In the genomic region with DNA sequence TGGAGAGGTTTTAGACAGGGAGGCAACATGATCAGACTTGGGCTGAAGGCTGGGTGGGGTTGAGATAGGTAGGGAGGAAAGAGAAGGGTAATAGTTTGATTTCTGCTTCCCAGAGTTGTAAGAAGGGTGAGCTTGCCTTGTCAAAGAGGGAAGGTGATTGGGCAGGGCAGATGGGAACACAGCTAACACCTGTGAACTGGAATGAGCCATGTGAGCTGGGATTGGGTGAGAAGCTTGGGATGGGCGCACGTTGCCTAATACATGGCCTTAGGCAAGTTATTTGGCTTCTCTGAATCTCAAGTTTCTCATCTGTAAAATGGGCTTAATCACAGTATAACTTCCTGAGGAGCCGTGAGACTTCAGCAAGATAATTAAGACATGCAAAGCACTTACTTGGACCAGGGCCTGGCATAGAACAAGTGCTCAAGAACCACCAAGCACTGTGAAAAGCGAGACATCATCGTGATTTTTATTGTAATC, we compare ENCODE assay signal across 10 cellular contexts. TPM values are rescaled to one million over a fixed set of nuclear protein-coding genes. Genes with fewer than 3 reads are reported as not detected.
DNase-seq lines count a peak whose midpoint lies in the region; ATAC-seq and TF ChIP-seq lines count a peak whose summit lies in the region.
"Had no signal": no experiment of that assay in that cellular context is flagged by ENCODE, and none has a peak within 500 bp of the region (broad histone marks: within the 10 kb centered on the region; RNA-seq: fewer than 3 reads in every experiment).

No MANE protein-coding gene starts in this region.

- H2BK5ac ChIP-seq in trophoblast cell (ENCODE audit: low read depth, low read length, poor library complexity) = peak overlapping the region; percentile 38

- H3K4me2 ChIP-seq in DOHH2 (ENCODE audit: low read length) = peak overlapping the region; percentile 77
- H3K4me2 ChIP-seq in trophoblast cell (ENCODE audit: low read length) = no peak overlapping the region

- H3K27ac ChIP-seq in DOHH2 (ENCODE audit: low read depth, low read length) (peak overlapping the region; percentile 94), trophoblast cell (ENCODE audit: low read depth, low read length) (no peak overlapping the region)

- no CpG with 5 or more reads among the region's 5 CpGs for WGBS in trophoblast cell (ENCODE audit: extremely low coverage, insufficient coverage, insufficient read length)

- H3K36me3 ChIP-seq in DOHH2 (ENCODE audit: control insufficient read depth, low read length) (peaks cover 8% of the 10 kb centered on the region; the same call in 1 of the 2 replicates), trophoblast cell (ENCODE audit: control insufficient read depth in 1 of 2, insufficient read depth in 2 of 2, low read length in 2 of 2) (no peaks in the 10 kb centered on the region)

- DNase-seq in NAMALWA (ENCODE audit: low spot score) (peak; percentile 82), trophoblast cell (peak; percentile 91 to 97), anterior cingulate cortex (lab: John Stamatoyannopoulos, UW) (no peak), hepatic stellate cell (ENCODE audit: low spot score) (no peak), H4 (ENCODE audit: low spot score) (no peak)
- DNase-seq in activated naive CD8-positive, alpha-beta T cell treated with anti-CD3 and anti-CD28 coated beads, Interleukin-2, amount 50 U/mL, for 24 hours = no peak
- DNase-seq: activated CD8-positive, alpha-beta memory T cell treated with anti-CD3 and anti-CD28 coated beads, Interleukin-2, amount 50 U/mL, for 48 hours; occipital lobe; Right ventricle myocardium superior had no signal

- H3K18ac ChIP-seq in trophoblast cell (ENCODE audit: low read length) = peak overlapping the region; percentile 2

- no peak overlapping the region for H3K4ac ChIP-seq in trophoblast cell (ENCODE audit: low read depth, low read length)

- H3K4me1 Mint-ChIP-seq in activated naive CD8-positive, alpha-beta T cell treated with anti-CD3 and anti-CD28 coated beads, Interleukin-2, amount 50 U/mL, for 24 hours = peaks cover 94% of the 10 kb centered on the region

- H4K8ac ChIP-seq in trophoblast cell (ENCODE audit: low read depth, low read length) = peak overlapping the region; percentile 34

- peaks cover 2% of the 10 kb centered on the region for H3K36me3 Mint-ChIP-seq in activated naive CD8-positive, alpha-beta T cell treated with anti-CD3 and anti-CD28 coated beads, Interleukin-2, amount 50 U/mL, for 24 hours (ENCODE audit: low read depth)

- H3K27me3 ChIP-seq in DOHH2 (ENCODE audit: control insufficient read depth, low read length) (no peaks in the 10 kb centered on the region), trophoblast cell (ENCODE audit: insufficient read depth, low read length) (no peaks in the 10 kb centered on the region)

- no peaks in the 10 kb centered on the region for H3K9me3 Mint-ChIP-seq in activated naive CD8-positive, alpha-beta T cell treated with anti-CD3 and anti-CD28 coated beads, Interleukin-2, amount 50 U/mL, for 24 hours

- H4K12ac ChIP-seq in trophoblast cell (ENCODE audit: low read depth, low read length) = no peak overlapping the region

- peak overlapping the region; percentile 48 for H3K4me3 Mint-ChIP-seq in activated naive CD8-positive, alpha-beta T cell treated with anti-CD3 and anti-CD28 coated beads, Interleukin-2, amount 50 U/mL, for 24 hours

- H3K9me3 ChIP-seq in DOHH2 (ENCODE audit: control insufficient read depth, insufficient read depth, low read length) (no peaks in the 10 kb centered on the region), trophoblast cell (ENCODE audit: insufficient read depth, low read depth, low read length) (no peaks in the 10 kb centered on the region)

- H3K4me1 ChIP-seq in DOHH2 (ENCODE audit: control insufficient read depth, low read length) (peaks cover 100% of the 10 kb centered on the region), trophoblast cell (ENCODE audit: control insufficient read depth in 1 of 2, insufficient read depth in 2 of 2, low read length in 2 of 2) (peaks cover 38 to 47% of the 10 kb centered on the region in 2 experiments)

- no peaks in the 10 kb centered on the region for H3K79me2 ChIP-seq in DOHH2 (ENCODE audit: control insufficient read depth, low read length)
- peaks cover 1% of the 10 kb centered on the region for H3K79me2 ChIP-seq in trophoblast cell (ENCODE audit: control insufficient read depth, insufficient read depth, low read length, poor library complexity)

- peak overlapping the region; percentile 3 for H2AK5ac ChIP-seq in trophoblast cell (ENCODE audit: low read length)

- peak overlapping the region; percentile 96 for H3K27ac Mint-ChIP-seq in activated naive CD8-positive, alpha-beta T cell treated with anti-CD3 and anti-CD28 coated beads, Interleukin-2, amount 50 U/mL, for 24 hours

- peaks cover 33% of the 10 kb centered on the region for H3K79me1 ChIP-seq in trophoblast cell (ENCODE audit: low read length)

- no peaks in the 10 kb centered on the region for H3K27me3 Mint-ChIP-seq in activated naive CD8-positive, alpha-beta T cell treated with anti-CD3 and anti-CD28 coated beads, Interleukin-2, amount 50 U/mL, for 24 hours

- no peak overlapping the region for H2AFZ ChIP-seq in trophoblast cell (ENCODE audit: insufficient read depth, low read length, poor library complexity)

- peak overlapping the region; percentile 81 for H4K91ac ChIP-seq in trophoblast cell (ENCODE audit: low read depth, low read length)

- H3K23ac ChIP-seq in trophoblast cell (ENCODE audit: low read length) = no peak overlapping the region

- no peaks in the 10 kb centered on the region for H3K9me2 ChIP-seq in DOHH2 (replicated peaks; ENCODE audit: control insufficient read depth, low read length)

- H2BK120ac ChIP-seq in trophoblast cell (ENCODE audit: insufficient read depth, low read length, poor library complexity) = peak overlapping the region; percentile 71

- H2BK12ac ChIP-seq in trophoblast cell (ENCODE audit: low read length) = peak overlapping the region; percentile 84

- H3K4me3 ChIP-seq in DOHH2 (ENCODE audit: low read length) (peak overlapping the region; percentile 61), trophoblast cell (ENCODE audit: low read depth, low read length) (no peak overlapping the region)

- peaks cover 76% of the 10 kb centered on the region for H3F3A ChIP-seq in DOHH2 (ENCODE audit: control insufficient read depth, insufficient read depth)

- H3K14ac ChIP-seq in trophoblast cell (ENCODE audit: low read length) = peak overlapping the region; percentile 56

- no peaks in the 10 kb centered on the region for H4K20me1 ChIP-seq in DOHH2 (ENCODE audit: control insufficient read depth, insufficient read depth, low read depth, low read length)

- ATAC-seq in activated naive CD8-positive, alpha-beta T cell treated with anti-CD3 and anti-CD28 coated beads, Interleukin-2, amount 50 U/mL, for 24 hours = no peak

- no peak overlapping the region for H3K9ac ChIP-seq in trophoblast cell (ENCODE audit: low read length)

- no peak for TF ChIP-seq CTCF in DOHH2 (IDR thresholded peaks at IDR 0.05; ENCODE audit: low read depth, low read length, poor library complexity, severe bottlenecking)

RNA-seq across cellular contexts. Expression of gene ID3, which starts 33.8 kb away (rescaled TPM):
- 335 and 340 TPM in 2 replicates for polyA plus RNA-seq in trophoblast cell (2013)
- 543 and 586 TPM in 2 replicates for total RNA-seq in H4 (2014; rRNA removed; shearing (Covaris generic))

Comparison
In these comparisons a context has a peak if more than half of its experiments do, and no peak if none do; other contexts are left out.
1. DNase-seq: peak in NAMALWA (single experiment) and trophoblast cell (2 of 2); none in activated naive CD8-positive, alpha-beta T cell treated with anti-CD3 and anti-CD28 coated beads, Interleukin-2, amount 50 U/mL, for 24 hours (single experiment), anterior cingulate cortex (0 of 58), hepatic stellate cell (single experiment) and H4 (single experiment).